ENCODE assay signal across 15 cellular contexts in the genomic region with DNA sequence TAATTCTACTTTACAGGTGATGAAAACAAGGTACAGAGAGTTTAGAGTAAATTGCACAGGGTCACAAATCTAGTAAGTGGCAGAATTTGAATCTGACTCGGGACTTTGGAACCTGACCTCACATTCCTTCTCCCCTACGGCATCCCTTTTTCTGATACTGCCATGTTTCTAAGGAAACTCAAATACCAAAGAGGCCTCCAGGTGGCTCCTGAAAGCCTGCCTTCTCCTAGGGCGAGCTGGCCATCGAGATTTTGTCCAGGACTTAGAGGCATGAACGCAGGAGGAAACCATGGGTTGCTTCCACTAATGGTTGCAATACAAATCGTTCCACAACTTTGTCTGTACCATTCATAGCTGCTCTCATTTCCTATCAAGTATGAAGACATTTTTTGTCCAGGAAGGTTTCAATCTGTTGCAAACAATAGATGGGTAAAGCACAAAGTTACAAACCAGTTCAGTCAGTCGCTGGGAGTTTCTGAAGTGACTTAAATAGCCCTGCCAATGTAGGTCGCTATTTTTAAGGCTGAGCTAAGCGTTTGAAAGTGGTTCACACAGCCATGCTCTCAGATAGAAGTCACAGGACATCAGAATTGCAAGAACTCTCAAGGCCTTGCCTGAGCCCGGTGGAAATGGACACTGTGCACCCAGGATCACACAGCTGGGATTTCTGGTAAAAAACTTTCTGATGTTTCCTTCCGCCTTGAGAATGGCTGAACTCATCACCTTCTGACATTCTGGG.
"Had no signal": no experiment of that assay in that cellular context is flagged by ENCODE, and none has a peak within 500 bp of the region (broad histone marks: within the 10 kb centered on the region; RNA-seq: fewer than 3 reads in every experiment).

No MANE protein-coding gene starts in this region.

- H3K4me3 ChIP-seq: cardiac muscle cell, ovary, tibial nerve had no signal

- ATAC-seq: activated T-helper 17 cell treated with anti-CD3 and anti-CD28 coated beads, Interleukin-2, amount 50 U/mL, for 72 hours; esophagus mucosa; naive thymus-derived CD4-positive, alpha-beta T cell had no signal

- H3K27me3 ChIP-seq: cardiac muscle cell, ovary, tibial nerve had no signal

- H3K4me1 ChIP-seq: tibial nerve had no signal

- H3K9me3 ChIP-seq: ovary, tibial nerve had no signal

- DNase-seq: activated CD4-positive, alpha-beta T cell treated with anti-CD3 and anti-CD28 coated beads, Interleukin-2, amount 50 U/mL, for 4 hours; activated CD4-positive, CD25-positive, alpha-beta regulatory T cell treated with anti-CD3 and anti-CD28 coated beads, Interleukin-2, amount 50 U/mL, for 72 hours; activated naive CD4-positive, alpha-beta T cell treated with anti-CD3 and anti-CD28 coated beads, Interleukin-2, amount 10 ng/mL, durations not matched to agents 7 days and 5 days; hypothalamus; immature natural killer cell; naive thymus-derived CD4-positive, alpha-beta T cell; ovary; stimulated activated CD4-positive, alpha-beta T cell treated with anti-CD3 and anti-CD28 coated beads, Interleukin-2, amount 100 ng/mL, for 48 hours; stimulated activated naive CD4-positive, alpha-beta T cell; T-helper 1 cell; T1000 had no signal

- H3K36me3 ChIP-seq: cardiac muscle cell, ovary, tibial nerve had no signal

- H3K27ac ChIP-seq: cardiac muscle cell, ovary, tibial nerve had no signal
